ENCODE assay signal across 2 cellular contexts in the genomic region with DNA sequence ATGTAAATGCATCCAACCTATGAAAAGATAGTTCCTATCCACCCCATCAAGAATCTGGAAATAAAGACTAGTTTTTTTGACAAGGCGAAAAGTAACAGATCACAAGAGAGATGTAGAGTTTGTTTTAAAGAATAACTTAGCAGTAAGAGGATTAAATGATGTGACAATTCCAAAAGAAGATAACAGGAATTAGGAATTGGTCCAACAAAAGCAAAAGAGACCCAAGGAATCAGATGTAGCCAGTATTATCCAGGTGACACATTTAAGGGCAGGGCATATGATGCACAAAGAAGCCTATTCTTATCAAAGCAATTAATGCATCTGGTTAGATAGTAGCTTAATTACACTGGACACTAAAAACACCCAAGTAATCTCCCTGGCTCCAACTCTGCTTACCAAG.
TF ChIP-seq lines count a peak whose summit lies in the region.

No MANE protein-coding gene starts in this region.

TF ChIP-seq in SK-N-SH, 30 proteins besides CTCF, POLR2A, EP300 and RAD21:
- TF ChIP-seq SIN3A (IDR thresholded peaks at IDR 0.05; ENCODE audit: borderline replicate concordance, low read depth, low read length): no peak
- no peak for TF ChIP-seq MXI1 (IDR thresholded peaks at IDR 0.05; ENCODE audit: low read depth, low read length)

TF ChIP-seq in SK-N-SH treated with all-trans-retinoic acid at 6 μM for 48 hours, 23 proteins besides CTCF, POLR2A, EP300 and RAD21:
- TF ChIP-seq, protein P1, sequence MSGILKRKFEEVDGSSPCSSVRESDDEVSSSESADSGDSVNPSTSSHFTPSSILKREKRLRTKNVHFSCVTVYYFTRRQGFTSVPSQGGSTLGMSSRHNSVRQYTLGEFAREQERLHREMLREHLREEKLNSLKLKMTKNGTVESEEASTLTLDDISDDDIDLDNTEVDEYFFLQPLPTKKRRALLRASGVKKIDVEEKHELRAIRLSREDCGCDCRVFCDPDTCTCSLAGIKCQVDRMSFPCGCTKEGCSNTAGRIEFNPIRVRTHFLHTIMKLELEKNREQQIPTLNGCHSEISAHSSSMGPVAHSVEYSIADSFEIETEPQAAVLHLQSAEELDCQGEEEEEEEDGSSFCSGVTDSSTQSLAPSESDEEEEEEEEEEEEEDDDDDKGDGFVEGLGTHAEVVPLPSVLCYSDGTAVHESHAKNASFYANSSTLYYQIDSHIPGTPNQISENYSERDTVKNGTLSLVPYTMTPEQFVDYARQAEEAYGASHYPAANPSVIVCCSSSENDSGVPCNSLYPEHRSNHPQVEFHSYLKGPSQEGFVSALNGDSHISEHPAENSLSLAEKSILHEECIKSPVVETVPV (CRISPR knock-in tag; IDR thresholded peaks at IDR 0.05): no peak
- TF ChIP-seq ZNF8 (CRISPR knock-in tag; IDR thresholded peaks at IDR 0.05): no peak
- no peak for TF ChIP-seq ESRRG (CRISPR knock-in tag; IDR thresholded peaks at IDR 0.05)
- TF ChIP-seq ZNF70 (CRISPR knock-in tag; IDR thresholded peaks at IDR 0.05): no peak
- no peak for TF ChIP-seq ZFP30 (CRISPR knock-in tag; IDR thresholded peaks at IDR 0.05)
- TF ChIP-seq, protein P2, sequence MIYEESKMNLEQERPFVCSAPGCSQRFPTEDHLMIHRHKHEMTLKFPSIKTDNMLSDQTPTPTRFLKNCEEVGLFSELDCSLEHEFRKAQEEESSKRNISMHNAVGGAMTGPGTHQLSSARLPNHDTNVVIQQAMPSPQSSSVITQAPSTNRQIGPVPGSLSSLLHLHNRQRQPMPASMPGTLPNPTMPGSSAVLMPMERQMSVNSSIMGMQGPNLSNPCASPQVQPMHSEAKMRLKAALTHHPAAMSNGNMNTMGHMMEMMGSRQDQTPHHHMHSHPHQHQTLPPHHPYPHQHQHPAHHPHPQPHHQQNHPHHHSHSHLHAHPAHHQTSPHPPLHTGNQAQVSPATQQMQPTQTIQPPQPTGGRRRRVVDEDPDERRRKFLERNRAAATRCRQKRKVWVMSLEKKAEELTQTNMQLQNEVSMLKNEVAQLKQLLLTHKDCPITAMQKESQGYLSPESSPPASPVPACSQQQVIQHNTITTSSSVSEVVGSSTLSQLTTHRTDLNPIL (CRISPR knock-in tag; IDR thresholded peaks at IDR 0.05; ENCODE audit: low read depth): no peak
- TF ChIP-seq PPARA (CRISPR knock-in tag; IDR thresholded peaks at IDR 0.05; ENCODE audit: borderline replicate concordance): no peak
- no peak for TF ChIP-seq ZFP3 (CRISPR knock-in tag; IDR thresholded peaks at IDR 0.05)
- no peak for TF ChIP-seq ZNF565 (CRISPR knock-in tag; conservative IDR thresholded peaks at IDR 0.05; ENCODE audit: low read depth)
- TF ChIP-seq SNAI2 (CRISPR knock-in tag; IDR thresholded peaks at IDR 0.05): no peak
TF ChIP-seq in SK-N-SH treated with all-trans-retinoic acid at 6 μM for 48 hours: peak in this region for 0.
